In genomic region chr17:81129711-81130367, GRCh38 we compare ENCODE assay signal across 19 cellular contexts. TPM values are rescaled to one million over a fixed set of nuclear protein-coding genes. Genes with fewer than 3 reads are reported as not detected.
"Had no signal": no experiment of that assay in that cellular context is flagged by ENCODE, and none has a peak within 500 bp of the region (broad histone marks: within the 10 kb centered on the region; RNA-seq: fewer than 3 reads in every experiment).

No MANE protein-coding gene starts in this region.

- H3K9me3 Mint-ChIP-seq: memory B cell; naive B cell; neural crest cell; stimulated activated memory B cell treated with anti-CD40 and anti-IgM and Interleukin-4, amounts not matched to agents 10 μg/mL and 1 μg/mL and 100 μg/mL, for 72 hours; T-helper 2 cell treated with Interferon-gamma antibody and Interleukin-4, amounts not matched to agents 5 μg/mL and 100 μg/mL, for 36 hours; WTC11 had no signal

- H3K36me3 Mint-ChIP-seq: activated naive CD8-positive, alpha-beta T cell; memory B cell; naive B cell; stimulated activated memory B cell treated with anti-CD40 and anti-IgM and Interleukin-4, amounts not matched to agents 10 μg/mL and 1 μg/mL and 100 μg/mL, for 72 hours; WTC11 had no signal

- H3K27ac Mint-ChIP-seq: activated CD4-positive, alpha-beta T cell treated with anti-CD3 and anti-CD28 coated beads for 36 hours; activated naive CD8-positive, alpha-beta T cell; memory B cell; naive B cell; stimulated activated memory B cell treated with anti-CD40 and anti-IgM and Interleukin-4, amounts not matched to agents 10 μg/mL and 1 μg/mL and 100 μg/mL, for 72 hours; T-helper 2 cell treated with Interferon-gamma antibody and Interleukin-4, amounts not matched to agents 5 μg/mL and 100 μg/mL, for 36 hours; WTC11 had no signal

- DNase-seq: activated CD4-positive, alpha-beta T cell treated with anti-CD3 and anti-CD28 coated beads for 36 hours; activated CD4-positive, alpha-beta T cell treated with anti-CD3 and anti-CD28 coated beads, Interleukin-2, amount 50 U/mL, for 48 hours; dermis blood vessel endothelial cell; foreskin fibroblast; naive B cell; ovary; stimulated activated CD4-positive, alpha-beta T cell treated with anti-CD3 and anti-CD28 coated beads, Interleukin-4, amount 100 ng/mL, for 4 hours; tibial artery had no signal

- H3K27ac ChIP-seq: ovary, tibial artery had no signal

- H3K27me3 ChIP-seq: ovary had no signal

- H3K4me3 Mint-ChIP-seq: activated CD4-positive, alpha-beta T cell treated with anti-CD3 and anti-CD28 coated beads for 36 hours; activated naive CD8-positive, alpha-beta T cell; memory B cell; naive B cell; neural crest cell; stimulated activated memory B cell treated with anti-CD40 and anti-IgM and Interleukin-4, amounts not matched to agents 10 μg/mL and 1 μg/mL and 100 μg/mL, for 72 hours; T-helper 2 cell treated with Interferon-gamma antibody and Interleukin-4, amounts not matched to agents 5 μg/mL and 100 μg/mL, for 36 hours; WTC11 had no signal

- H3K4me1 Mint-ChIP-seq: activated CD4-positive, alpha-beta T cell treated with anti-CD3 and anti-CD28 coated beads for 36 hours; memory B cell; naive B cell; stimulated activated memory B cell treated with anti-CD40 and anti-IgM and Interleukin-4, amounts not matched to agents 10 μg/mL and 1 μg/mL and 100 μg/mL, for 72 hours; WTC11 had no signal

- H3K4me3 ChIP-seq: mucosa of descending colon, ovary, tibial artery had no signal

- H3K4me1 ChIP-seq: tibial artery had no signal

- H3K9me3 ChIP-seq: mucosa of descending colon, ovary, tibial artery had no signal

- H3K36me3 ChIP-seq: ovary, tibial artery had no signal

- H3K27me3 Mint-ChIP-seq: activated CD4-positive, alpha-beta T cell treated with anti-CD3 and anti-CD28 coated beads for 36 hours; activated naive CD8-positive, alpha-beta T cell; memory B cell; naive B cell; stimulated activated memory B cell treated with anti-CD40 and anti-IgM and Interleukin-4, amounts not matched to agents 10 μg/mL and 1 μg/mL and 100 μg/mL, for 72 hours had no signal

RNA-seq across cellular contexts. Expression of gene PVALEF, which starts 35.5 kb away (rescaled TPM):
- total RNA-seq: activated CD4-positive, alpha-beta T cell treated with anti-CD3 and anti-CD28 coated beads for 36 hours; chondrocyte; dermis blood vessel endothelial cell; left lobe of liver; mucosa of descending colon; neural crest cell; ovary; pulmonary artery endothelial cell; sciatic nerve; WTC11 had no signal
